9 cellular contexts compared by ENCODE assay signal in genomic region chr13:33349996-33350826, GRCh38.
A peak's percentile ranks its signal among the peaks of the same experiment; 100 is the strongest.
DNase-seq lines count a peak whose midpoint lies in the region; ATAC-seq and TF ChIP-seq lines count a peak whose summit lies in the region.
"Had no signal": no experiment of that assay in that cellular context is flagged by ENCODE, and none has a peak within 500 bp of the region (broad histone marks: within the 10 kb centered on the region; RNA-seq: fewer than 3 reads in every experiment).

No MANE protein-coding gene starts in this region.

- H3K4me1 ChIP-seq in PC-3 (ENCODE audit: insufficient read depth, low read length), result peaks cover 31% of the 10 kb centered on the region
- peaks cover 6% of the 10 kb centered on the region for H3K4me1 ChIP-seq in fibroblast of lung (ENCODE audit: control insufficient read depth, extremely low read depth, insufficient read depth, low read length)

- POLR2A ChIA-PET in BJ (lab: Charles Lee) (interaction anchor here (0.6 kb wide), 1 partner anchor 125 kb away, joined by 12 read pairs; no protein-coding TSS in a partner anchor), PC-3 (lab: Charles Lee; ENCODE audit: unreplicated experiment) (interaction anchor here (0.6 kb wide), 1 partner anchor 187 kb away, joined by 4 read pairs; no protein-coding TSS in a partner anchor)

- peak overlapping the region; percentile 91 for H3K9ac ChIP-seq in PC-3 (ENCODE audit: low read length)
- peak overlapping the region; percentile 92 for H3K9ac ChIP-seq in fibroblast of lung (ENCODE audit: insufficient read depth, low read length)

- peak overlapping the region; percentile 82 for H3K4me3 ChIP-seq in BJ (ENCODE audit: low read depth, low read length)
- peak overlapping the region; percentile 96 for H3K4me3 ChIP-seq in PC-3 (ENCODE audit: low read length)
- peak overlapping the region; percentile 70 to 96 (median 88) for H3K4me3 ChIP-seq in fibroblast of lung (replicated peaks in 1 of 4; ENCODE audit: control extremely low read depth in 1 of 4, insufficient read depth in 1 of 4, low read depth in 3 of 4, low read length in 4 of 4)

- no peak for TF ChIP-seq CTCF in BJ (IDR thresholded peaks at IDR 0.05; ENCODE audit: insufficient read depth, low read depth, low read length)
- TF ChIP-seq CTCF in PC-3 (conservative IDR thresholded peaks at IDR 0.05; ENCODE audit: low read depth, low read length), result no peak
- TF ChIP-seq CTCF in fibroblast of lung (conservative IDR thresholded peaks at IDR 0.05 in 1 of 2, IDR thresholded peaks at IDR 0.05 in 1 of 2; ENCODE audit: low read depth in 1 of 2, low read length in 2 of 2), result no peak

- peak overlapping the region; percentile 53 to 89 (median 83) for H3K4me3 Mint-ChIP-seq in naive B cell
- H3K4me3 Mint-ChIP-seq: central memory CD8-positive, alpha-beta T cell had no signal

- H3K4me1 Mint-ChIP-seq in naive B cell, result peaks cover 22 to 46% (median 31%) of the 10 kb centered on the region in 3 donors
- H3K4me1 Mint-ChIP-seq: central memory CD8-positive, alpha-beta T cell had no signal

- peak overlapping the region in 5 of 6 donors; percentile 49 to 79 (median 69) for H3K27ac Mint-ChIP-seq in naive B cell

- DNase-seq in BJ (ENCODE audit: low read depth) (no peak), PC-3 (peak; percentile 37), fibroblast of lung (ENCODE audit: low read depth in 2 of 2) (peak; percentile 47 to 48), naive B cell (no peak), NAMALWA (ENCODE audit: low spot score) (no peak), NCI-H1694 treated with DMSO at 0.1 percent for 48 hours (lab: John Stamatoyannopoulos, UW) (no peak)

- peaks cover 5 to 22% (median 22%) of the 10 kb centered on the region in 3 donors for H3K27me3 Mint-ChIP-seq in naive B cell

- ATAC-seq in PC-3 (peak; percentile 62), naive B cell (ENCODE audit: low read depth in 2 of 2) (peak; percentile 11 to 13), HG02759 (IDR thresholded peaks at IDR 0.05; ENCODE audit: unreplicated experiment) (no peak), GM21526 (IDR thresholded peaks at IDR 0.05; ENCODE audit: low FRiP score, unreplicated experiment) (no peak)

- H3F3A ChIP-seq in PC-3 (ENCODE audit: low read length, unreplicated experiment), result no peaks in the 10 kb centered on the region

- intact Hi-C loops in PC-3 (cut with micrococcal nuclease), result loop anchor here (1.0 to 10.0 kb wide), 4 partner anchors 65 to 192 kb away; partner anchors contain the start of gene STARD13

- peaks cover 0 to 8% of the 10 kb centered on the region in 2 donors for H3K36me3 Mint-ChIP-seq in naive B cell

- H2AFZ ChIP-seq in PC-3 (ENCODE audit: low read length) (peak overlapping the region; percentile 93), fibroblast of lung (ENCODE audit: low read length) (peak overlapping the region; percentile 71)

- H3K4me2 ChIP-seq in PC-3 (ENCODE audit: low read length), result peak overlapping the region; percentile 83
- H3K4me2 ChIP-seq in fibroblast of lung (ENCODE audit: extremely low read depth, insufficient read depth, low read length), result peak overlapping the region; percentile 86

- H3K9me3 ChIP-seq in PC-3 (ENCODE audit: low read length) (no peaks in the 10 kb centered on the region), fibroblast of lung (ENCODE audit: control insufficient read depth, insufficient read depth, low read depth, low read length) (no peaks in the 10 kb centered on the region)

- BruUV-seq in PC-3 (replicated peaks; lab: Mats Ljungman, UMichigan), result no TSS peak

- H3K27me3 ChIP-seq in BJ (ENCODE audit: control insufficient read depth, insufficient read depth, low read length) (peaks cover 3% of the 10 kb centered on the region; the same call in 1 of the 2 replicates), PC-3 (ENCODE audit: low read length) (no peaks in the 10 kb centered on the region), fibroblast of lung (ENCODE audit: control insufficient read depth, insufficient read depth, low read length) (no peaks in the 10 kb centered on the region)

- H3K36me3 ChIP-seq in BJ (ENCODE audit: control insufficient read depth, insufficient read depth, low read length) (no peaks in the 10 kb centered on the region), PC-3 (ENCODE audit: low read depth, low read length) (no peaks in the 10 kb centered on the region), fibroblast of lung (ENCODE audit: control insufficient read depth, insufficient read depth, low read length) (no peaks in the 10 kb centered on the region)

- no peaks in the 10 kb centered on the region for H3K9me3 Mint-ChIP-seq in naive B cell
- H3K9me3 Mint-ChIP-seq: central memory CD8-positive, alpha-beta T cell had no signal

- peak overlapping the region; percentile 26 for H3K27ac ChIP-seq in PC-3 (ENCODE audit: low read length)
- H3K27ac ChIP-seq in fibroblast of lung (ENCODE audit: insufficient read depth, low read length), result peak overlapping the region; percentile 85

- H3K9me2 ChIP-seq in PC-3 (replicated peaks; ENCODE audit: low read length), result no peaks in the 10 kb centered on the region

- H4K20me1 ChIP-seq in PC-3 (ENCODE audit: low read length) (no peaks in the 10 kb centered on the region), fibroblast of lung (ENCODE audit: control insufficient read depth, extremely low read depth, insufficient read depth, low read length) (no peaks in the 10 kb centered on the region)

- H3K79me2 ChIP-seq in PC-3 (ENCODE audit: low read length) (peaks cover 54% of the 10 kb centered on the region), fibroblast of lung (ENCODE audit: control insufficient read depth, insufficient read depth, low read length) (peaks cover 23% of the 10 kb centered on the region)

- CTCF ChIA-PET in BJ (lab: Yijun Ruan, JAX), result no interaction called here
- CTCF ChIA-PET in PC-3 (lab: Charles Lee), result no interaction called here

Comparison
In these comparisons a context has a peak if more than half of its experiments do, and no peak if none do; other contexts are left out.
1. DNase-seq: peak in PC-3 (single experiment) and fibroblast of lung (2 of 2); none in BJ (single experiment), naive B cell (single experiment), NAMALWA (single experiment) and NCI-H1694 treated with DMSO at 0.1 percent for 48 hours (single experiment).
2. ATAC-seq: peak in PC-3 (single experiment) and naive B cell (2 of 2); none in HG02759 (single experiment) and GM21526 (single experiment).
3. Peak in every context shown above with its lines, with median percentiles within 50 percentile points of each other: H3K4me3 ChIP-seq.